22 cellular contexts compared by ENCODE assay signal in genomic region chrX:7500386-7500785, GRCh38.
DNase-seq lines count a peak whose midpoint lies in the region; ATAC-seq, FAIRE-seq and TF ChIP-seq lines count a peak whose summit lies in the region.
"Had no signal": no experiment of that assay in that cellular context is flagged by ENCODE, and none has a peak within 500 bp of the region (broad histone marks: within the 10 kb centered on the region; RNA-seq: fewer than 3 reads in every experiment).

No MANE protein-coding gene starts in this region.

- no peaks in the 10 kb centered on the region for H3K9me3 ChIP-seq in GM12878 (replicated peaks; ENCODE audit: control insufficient read depth, insufficient read depth, low read length)
- H3K9me3 ChIP-seq in osteoblast (ENCODE audit: low read depth, low read length): no peaks in the 10 kb centered on the region
- H3K9me3 ChIP-seq: A549, Caco-2 had no signal

- H3K4me1 ChIP-seq in GM23338 (ENCODE audit: insufficient read depth) (no peaks in the 10 kb centered on the region), GM12878 (ENCODE audit: control insufficient read depth, insufficient read depth, low read length) (no peaks in the 10 kb centered on the region), osteoblast (ENCODE audit: insufficient read depth, low read length) (no peaks in the 10 kb centered on the region)
- H3K4me1 ChIP-seq: A549; BLaER1 treated with 17β-estradiol and CSF1 and Interleukin-3, amounts not matched to agents 10 nM and 100 nM; Caco-2 had no signal

- POLR2A ChIA-PET in GM12878 (lab: Charles Lee): no interaction called here

- no TSS peak for BruUV-seq in GM12878 (replicated peaks; lab: Mats Ljungman, UMichigan)

- H3K27ac ChIP-seq in GM23338 (ENCODE audit: low read depth): no peak overlapping the region
- H3K27ac ChIP-seq in GM12878 (ENCODE audit: control insufficient read depth, insufficient read depth): no peak overlapping the region
- H3K27ac ChIP-seq in osteoblast (ENCODE audit: low read depth, low read length): no peak overlapping the region
- H3K27ac ChIP-seq: 22Rv1; A549; BLaER1 treated with 17β-estradiol and CSF1 and Interleukin-3, amounts not matched to agents 10 nM and 100 nM; C4-2B had no signal

- FAIRE-seq in GM12878 (lab: Jason Lieb, UNC): no peak
- FAIRE-seq: D721Med, G401.6, GM12892, GM18507, GM19239 had no signal

- TF ChIP-seq EP300 in GM12878 (IDR thresholded peaks at IDR 0.05; ENCODE audit: borderline replicate concordance in 1 of 2, control insufficient read depth in 1 of 2, low read depth in 2 of 2, low read length in 2 of 2): no peak

- peaks cover 6% of the 10 kb centered on the region; the same call in 2 of the 3 replicates for H3K4me1 Mint-ChIP-seq in GM23338
- H3K4me1 Mint-ChIP-seq: B cell had no signal

- no peak for TF ChIP-seq RAD21 in GM12878 (IDR thresholded peaks at IDR 0.05; ENCODE audit: insufficient read depth, low read depth, low read length)

- CTCF ChIA-PET in GM12878 (lab: Yijun Ruan, JAX): no interaction called here

- in situ Hi-C loops in GM12878 (cut with MboI): no loop called here

- H3K4me2 ChIP-seq in GM23338 (no peak overlapping the region), GM12878 (ENCODE audit: control insufficient read depth, insufficient read depth) (no peak overlapping the region), osteoblast (ENCODE audit: insufficient read depth, low read length) (no peak overlapping the region)
- H3K4me2 ChIP-seq: A549; BLaER1 treated with 17β-estradiol and CSF1 and Interleukin-3, amounts not matched to agents 10 nM and 100 nM had no signal

- WGBS in GM12878 (ENCODE audit: insufficient coverage, insufficient replicate concordance, low lambda C conversion rate, missing lambda C conversion rate): 13% methylated on average over 3 of the region's 3 CpGs

- TF ChIP-seq POLR2A in NB4 (IDR thresholded peaks at IDR 0.05; ENCODE audit: extremely low read depth, insufficient read length) (no peak), GM12878 (IDR thresholded peaks at IDR 0.05; ENCODE audit: low read depth, low read length) (no peak)

- no peaks in the 10 kb centered on the region for H3K9me2 ChIP-seq in GM23338 (ENCODE audit: insufficient read depth)

- H3K27me3 Mint-ChIP-seq in GM23338 (ENCODE audit: insufficient read depth, low read depth, poor library complexity): no peaks in the 10 kb centered on the region
- H3K27me3 Mint-ChIP-seq: B cell; CD4-positive, alpha-beta T cell had no signal

- H3K27ac Mint-ChIP-seq in GM23338: no peak overlapping the region
- H3K27ac Mint-ChIP-seq: B cell; CD4-positive, alpha-beta T cell; CD8-positive, alpha-beta T cell had no signal

- H3K4me3 Mint-ChIP-seq in GM23338: no peak overlapping the region
- H3K4me3 Mint-ChIP-seq: B cell; CD4-positive, alpha-beta T cell; CD8-positive, alpha-beta T cell had no signal

- H3K9me3 Mint-ChIP-seq in GM23338: no peaks in the 10 kb centered on the region
- H3K9me3 Mint-ChIP-seq: CD8-positive, alpha-beta T cell had no signal

- DNase-seq in GM23338 (ENCODE audit: low spot score) (no peak), NB4 (ENCODE audit: low read depth) (peak; percentile 0), GM12878 (ENCODE audit: low read depth, low spot score) (no peak), NCI-H526 treated with DMSO at 0.1 percent for 48 hours (lab: John Stamatoyannopoulos, UW) (no peak), osteoblast (ENCODE audit: insufficient read length, low spot score, missing footprints) (no peak)
- DNase-seq: AML-193; Caco-2; Calu3; CD4-positive, alpha-beta T cell; CD8-positive, alpha-beta T cell; DMS79 treated with DMSO at 0.1 percent for 48 hours; GF-D8 had no signal

- H3K79me2 ChIP-seq in GM23338 (replicated peaks; ENCODE audit: insufficient read depth) (no peaks in the 10 kb centered on the region), GM12878 (ENCODE audit: control insufficient read depth, insufficient read depth, low read length) (no peaks in the 10 kb centered on the region), osteoblast (ENCODE audit: insufficient read depth, low read length) (no peaks in the 10 kb centered on the region)

- no peaks in the 10 kb centered on the region for H3K36me3 ChIP-seq in GM23338 (ENCODE audit: insufficient read depth)
- H3K36me3 ChIP-seq in GM12878 (ENCODE audit: control insufficient read depth in 2 of 2, insufficient read depth in 2 of 2, low read length in 1 of 2): no peaks in the 10 kb centered on the region
- H3K36me3 ChIP-seq in osteoblast (ENCODE audit: insufficient read depth, low read length): no peaks in the 10 kb centered on the region
- H3K36me3 ChIP-seq: BLaER1 treated with 17β-estradiol and CSF1 and Interleukin-3, amounts not matched to agents 10 nM and 100 nM had no signal

- intact Hi-C loops in GM12878 (cut with micrococcal nuclease; ENCODE audit: unreplicated experiment): no loop called here

- H2AFZ ChIP-seq in GM23338: no peak overlapping the region
- no peak overlapping the region for H2AFZ ChIP-seq in GM12878 (ENCODE audit: control insufficient read depth, low read depth, low read length)
- no peak overlapping the region for H2AFZ ChIP-seq in osteoblast (ENCODE audit: low read length)

- H3K4me3 ChIP-seq in GM23338 (no peak overlapping the region), NB4 (ENCODE audit: low read depth, low read length) (no peak overlapping the region), GM12878 (no peak overlapping the region), osteoblast (ENCODE audit: insufficient read depth, low read length) (no peak overlapping the region)
- H3K4me3 ChIP-seq: A549; BLaER1 treated with 17β-estradiol and CSF1 and Interleukin-3, amounts not matched to agents 10 nM and 100 nM had no signal

- H3K36me3 Mint-ChIP-seq in GM23338 (ENCODE audit: low read depth): no peaks in the 10 kb centered on the region
- H3K36me3 Mint-ChIP-seq: CD8-positive, alpha-beta T cell had no signal

- H3K9ac ChIP-seq in GM12878 (ENCODE audit: control insufficient read depth, insufficient read depth, low read length): no peak overlapping the region
- H3K9ac ChIP-seq: BLaER1 treated with 17β-estradiol and CSF1 and Interleukin-3, amounts not matched to agents 10 nM and 100 nM had no signal

- SMC1A ChIA-PET in GM12878 (lab: Charles Lee; ENCODE audit: uncharacterized antibody, unreplicated experiment): interaction anchor here (0.8 kb wide), 1 partner anchor 15 kb away, joined by 3 read pairs; no protein-coding TSS in a partner anchor

- no peaks in the 10 kb centered on the region for H3F3A ChIP-seq in GM23338 (replicated peaks; ENCODE audit: low read depth)

- RAD21 ChIA-PET in GM12878 (lab: Charles Lee; ENCODE audit: unreplicated experiment): no interaction called here

- ATAC-seq in GM23338 (no peak), GM12878 (no peak)
- ATAC-seq: A549; CD8-positive, alpha-beta T cell had no signal

- H3K27me3 ChIP-seq in GM23338 (ENCODE audit: insufficient read depth) (no peaks in the 10 kb centered on the region), GM12878 (replicated peaks in 1 of 2; ENCODE audit: control insufficient read depth in 2 of 2, insufficient read depth in 2 of 2, low read length in 1 of 2) (no peaks in the 10 kb centered on the region), osteoblast (ENCODE audit: insufficient read depth, low read length) (no peaks in the 10 kb centered on the region)
- H3K27me3 ChIP-seq: BLaER1 treated with 17β-estradiol and CSF1 and Interleukin-3, amounts not matched to agents 10 nM and 100 nM had no signal

- H4K20me1 ChIP-seq in GM23338 (replicated peaks; ENCODE audit: insufficient read depth): no peaks in the 10 kb centered on the region
- no peaks in the 10 kb centered on the region for H4K20me1 ChIP-seq in GM12878 (ENCODE audit: control insufficient read depth, insufficient read depth)
- H4K20me1 ChIP-seq in osteoblast (ENCODE audit: insufficient read depth, low read length): no peaks in the 10 kb centered on the region
- H4K20me1 ChIP-seq: BLaER1 treated with 17β-estradiol and CSF1 and Interleukin-3, amounts not matched to agents 10 nM and 100 nM had no signal

- TF ChIP-seq CTCF in GM23338 (conservative IDR thresholded peaks at IDR 0.05; ENCODE audit: low read depth in 2 of 2) (no peak), NB4 (IDR thresholded peaks at IDR 0.05; ENCODE audit: low read depth, low read length) (no peak), GM12878 (IDR thresholded peaks at IDR 0.05 in 2 of 3, conservative IDR thresholded peaks at IDR 0.05 in 1 of 3; ENCODE audit: control insufficient read depth in 2 of 3, extremely low read depth in 1 of 3, insufficient read depth in 1 of 3, low read depth in 3 of 3, low read length in 3 of 3) (no peak), osteoblast (IDR thresholded peaks at IDR 0.05; ENCODE audit: extremely low read depth, low read depth, low read length) (no peak)

TF ChIP-seq in GM23338, 12 proteins besides CTCF, POLR2A, EP300 and RAD21 (continues in another document):
- TF ChIP-seq ZNF114 (CRISPR knock-in tag; IDR thresholded peaks at IDR 0.05): no peak

TF ChIP-seq in GM12878, 131 proteins besides CTCF, POLR2A, EP300 and RAD21:
- TF ChIP-seq REST (IDR thresholded peaks at IDR 0.05; ENCODE audit: low read depth, low read length): peak; percentile 50; the same call in 1 of the 2 replicates
- no peak for TF ChIP-seq RBBP5 (conservative IDR thresholded peaks at IDR 0.05)
